Comparison of ENCODE assay signal across 11 cellular contexts in genomic region chr16:75075688-75076268, GRCh38. TPM values are rescaled to one million over a fixed set of nuclear protein-coding genes. Genes with fewer than 3 reads are reported as not detected.
A peak's percentile ranks its signal among the peaks of the same experiment; 100 is the strongest.
DNase-seq lines count a peak whose midpoint lies in the region; ATAC-seq and TF ChIP-seq lines count a peak whose summit lies in the region.
"Had no signal": no experiment of that assay in that cellular context is flagged by ENCODE, and none has a peak within 500 bp of the region (broad histone marks: within the 10 kb centered on the region; RNA-seq: fewer than 3 reads in every experiment).

No MANE protein-coding gene starts in this region.

- DNase-seq in activated naive CD4-positive, alpha-beta T cell treated with anti-CD3 and anti-CD28 coated beads, Interleukin-2, amount 10 ng/mL, durations not matched to agents 7 days and 5 days = no peak
- no peak for DNase-seq in activated naive CD4-positive, alpha-beta T cell (lab: John Stamatoyannopoulos, UW)
- DNase-seq in upper lobe of left lung (no peak), MCF 10A (ENCODE audit: unreplicated experiment) (no peak), NCI-H146 treated with DMSO at 0.1 percent for 48 hours (lab: John Stamatoyannopoulos, UW; ENCODE audit: unreplicated experiment) (no peak), NCI-H1694 (lab: John Stamatoyannopoulos, UW) (no peak)
- DNase-seq: BE2C, NCI-H1436 treated with DMSO at 0.1 percent for 48 hours, SW 1271 had no signal

- BruUV-seq in MCF 10A (replicated peaks; lab: Mats Ljungman, UMichigan) = no TSS peak

- CTCF ChIA-PET in activated naive CD4-positive, alpha-beta T cell treated with anti-CD3 and anti-CD28 coated beads, Interleukin-2, amount 10 ng/mL, durations not matched to agents 7 days and 5 days (lab: Charles Lee) = interaction anchor here (1.2 to 2.8 kb wide), 5 partner anchors 9 to 77 kb away, joined by 3 to 13 read pairs (median 9); partner anchors contain the start of gene ZNRF1
- CTCF ChIA-PET in MCF 10A (lab: Yijun Ruan, JAX) = no interaction called here

- peak overlapping the region; percentile 19 to 60 (median 30) for H3K27ac ChIP-seq in upper lobe of left lung

- no peaks in the 10 kb centered on the region for H3K36me3 ChIP-seq in upper lobe of left lung
- H3K36me3 ChIP-seq: BE2C had no signal

- TF ChIP-seq EP300 in upper lobe of left lung (IDR thresholded peaks at IDR 0.05) = no peak

- H3K27ac Mint-ChIP-seq in activated naive CD4-positive, alpha-beta T cell treated with anti-CD3 and anti-CD28 coated beads, Interleukin-2, amount 10 ng/mL, durations not matched to agents 7 days and 5 days = peak overlapping the region; percentile 89
- H3K27ac Mint-ChIP-seq in activated T-helper 17 cell treated with anti-CD3 and anti-CD28 coated beads, Interleukin-2, amount 50 U/mL, for 72 hours = peak overlapping the region; percentile 93
- no peak overlapping the region for H3K27ac Mint-ChIP-seq in MCF 10A (ENCODE audit: low read depth, unreplicated experiment)

- peaks cover 7% of the 10 kb centered on the region for H3K36me3 Mint-ChIP-seq in activated naive CD4-positive, alpha-beta T cell treated with anti-CD3 and anti-CD28 coated beads, Interleukin-2, amount 10 ng/mL, durations not matched to agents 7 days and 5 days
- H3K36me3 Mint-ChIP-seq in activated T-helper 17 cell treated with anti-CD3 and anti-CD28 coated beads, Interleukin-2, amount 50 U/mL, for 72 hours (ENCODE audit: low read depth) = peaks cover 4% of the 10 kb centered on the region
- H3K36me3 Mint-ChIP-seq in MCF 10A (ENCODE audit: insufficient read depth, unreplicated experiment) = no peaks in the 10 kb centered on the region

- no peaks in the 10 kb centered on the region for H3K9me3 ChIP-seq in upper lobe of left lung
- H3K9me3 ChIP-seq: BE2C had no signal

- WGBS in upper lobe of left lung, 2 donors = 55% methylated on average over 3 of the region's 3 CpGs

- POLR2A ChIA-PET in MCF 10A (lab: Yijun Ruan, JAX) = no interaction called here

- TF ChIP-seq CTCF in upper lobe of left lung (IDR thresholded peaks at IDR 0.05) (no peak), MCF 10A (IDR thresholded peaks at IDR 0.05; ENCODE audit: unreplicated experiment) (no peak)

- H3K27me3 Mint-ChIP-seq in activated naive CD4-positive, alpha-beta T cell treated with anti-CD3 and anti-CD28 coated beads, Interleukin-2, amount 10 ng/mL, durations not matched to agents 7 days and 5 days = no peaks in the 10 kb centered on the region
- H3K27me3 Mint-ChIP-seq in activated T-helper 17 cell treated with anti-CD3 and anti-CD28 coated beads, Interleukin-2, amount 50 U/mL, for 72 hours = no peaks in the 10 kb centered on the region
- no peaks in the 10 kb centered on the region for H3K27me3 Mint-ChIP-seq in MCF 10A (ENCODE audit: insufficient read depth, unreplicated experiment)

- H3K4me1 ChIP-seq in upper lobe of left lung = peaks cover 19 to 44% (median 24%) of the 10 kb centered on the region in 4 donors

- peak overlapping the region; percentile 39 for H3K4me3 Mint-ChIP-seq in activated naive CD4-positive, alpha-beta T cell treated with anti-CD3 and anti-CD28 coated beads, Interleukin-2, amount 10 ng/mL, durations not matched to agents 7 days and 5 days
- H3K4me3 Mint-ChIP-seq in activated T-helper 17 cell treated with anti-CD3 and anti-CD28 coated beads, Interleukin-2, amount 50 U/mL, for 72 hours = peak overlapping the region; percentile 87
- no peak overlapping the region for H3K4me3 Mint-ChIP-seq in MCF 10A (ENCODE audit: unreplicated experiment)

- peaks cover 8% of the 10 kb centered on the region for H3K9me3 Mint-ChIP-seq in activated naive CD4-positive, alpha-beta T cell treated with anti-CD3 and anti-CD28 coated beads, Interleukin-2, amount 10 ng/mL, durations not matched to agents 7 days and 5 days
- H3K9me3 Mint-ChIP-seq in activated T-helper 17 cell treated with anti-CD3 and anti-CD28 coated beads, Interleukin-2, amount 50 U/mL, for 72 hours = peaks cover 3% of the 10 kb centered on the region
- H3K9me3 Mint-ChIP-seq in MCF 10A (ENCODE audit: unreplicated experiment) = no peaks in the 10 kb centered on the region

- ATAC-seq in HG03159 (IDR thresholded peaks at IDR 0.05; ENCODE audit: unreplicated experiment) (peak; percentile 26), upper lobe of left lung (ENCODE audit: low FRiP score in 2 of 2) (no peak)
- no peak for ATAC-seq in activated T-helper 17 cell treated with anti-CD3 and anti-CD28 coated beads, Interleukin-2, amount 50 U/mL, for 72 hours (replicated peaks)

- H3K4me1 Mint-ChIP-seq in activated naive CD4-positive, alpha-beta T cell treated with anti-CD3 and anti-CD28 coated beads, Interleukin-2, amount 10 ng/mL, durations not matched to agents 7 days and 5 days = peaks cover 57% of the 10 kb centered on the region
- H3K4me1 Mint-ChIP-seq in activated T-helper 17 cell treated with anti-CD3 and anti-CD28 coated beads, Interleukin-2, amount 50 U/mL, for 72 hours = peaks cover 45% of the 10 kb centered on the region
- no peaks in the 10 kb centered on the region for H3K4me1 Mint-ChIP-seq in MCF 10A (ENCODE audit: insufficient read depth, unreplicated experiment)

- TF ChIP-seq POLR2A in upper lobe of left lung (IDR thresholded peaks at IDR 0.05) = no peak

- H3K4me3 ChIP-seq in upper lobe of left lung = no peak overlapping the region

- intact Hi-C loops in MCF 10A (cut with micrococcal nuclease) = no loop called here

- H3K27me3 ChIP-seq in upper lobe of left lung = no peaks in the 10 kb centered on the region
- H3K27me3 ChIP-seq: BE2C had no signal

RNA-seq across cellular contexts. Expression of gene LDHD, which starts 40.8 kb away (rescaled TPM):
- total RNA-seq in activated T-helper 17 cell treated with anti-CD3 and anti-CD28 coated beads, Interleukin-2, amount 50 U/mL, for 72 hours = under 1 TPM; 0.11 to 0.48 TPM
- total RNA-seq in upper lobe of left lung = 10 to 100 TPM in 5 of 6 donors, 1 to 10 TPM in 1; 7.8 to 35.6 (median 16.8) TPM
- total RNA-seq in MCF 10A (2022) = 0.15 and 0.30 TPM in 2 replicates
